Comparison of ENCODE assay signal across 1 cellular context in the genomic region with DNA sequence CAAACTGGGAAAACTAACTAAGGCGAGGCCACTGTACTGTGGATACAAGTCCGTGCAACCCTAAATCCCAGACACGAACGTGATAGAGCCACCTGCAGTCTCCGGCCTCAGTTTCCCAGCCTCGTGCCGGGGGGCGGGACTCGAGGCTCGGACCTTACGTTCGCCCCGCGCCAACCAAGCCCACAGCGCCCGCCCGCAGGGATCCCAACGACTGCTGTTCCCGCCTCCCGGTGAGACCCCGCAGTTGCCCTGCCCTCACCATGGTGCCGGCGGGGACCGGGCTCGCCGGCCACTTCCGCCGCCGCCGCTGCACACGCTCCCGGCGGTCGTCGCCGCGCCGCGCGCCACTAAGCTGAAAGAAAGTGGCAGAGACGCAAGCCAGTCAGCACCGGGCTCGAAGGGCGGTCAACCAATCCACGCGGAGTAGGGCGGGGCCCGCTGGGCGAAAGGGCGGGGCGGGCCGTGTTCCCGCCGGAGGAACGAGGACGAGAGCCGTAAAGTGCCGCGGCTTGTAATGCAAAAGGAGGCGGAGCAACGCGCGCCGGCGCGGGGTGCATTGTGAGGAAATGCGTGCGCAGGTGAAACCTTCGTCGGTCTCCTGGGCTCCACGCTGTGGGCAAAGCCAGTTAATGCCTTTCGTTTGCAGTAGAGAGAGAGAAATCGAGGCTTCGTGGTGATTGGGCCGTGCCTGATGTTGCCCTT.
TF ChIP-seq lines count a peak whose summit lies in the region.

LSM4 (minus strand) TSS at position 318 of the 702 bp plus-strand sequence; CDS start at position 262, 56 bp downstream.

TF ChIP-seq in HepG2, 621 proteins besides CTCF, POLR2A, EP300 and RAD21 (continued from another document and continues in another):
- TF ChIP-seq, protein P1, sequence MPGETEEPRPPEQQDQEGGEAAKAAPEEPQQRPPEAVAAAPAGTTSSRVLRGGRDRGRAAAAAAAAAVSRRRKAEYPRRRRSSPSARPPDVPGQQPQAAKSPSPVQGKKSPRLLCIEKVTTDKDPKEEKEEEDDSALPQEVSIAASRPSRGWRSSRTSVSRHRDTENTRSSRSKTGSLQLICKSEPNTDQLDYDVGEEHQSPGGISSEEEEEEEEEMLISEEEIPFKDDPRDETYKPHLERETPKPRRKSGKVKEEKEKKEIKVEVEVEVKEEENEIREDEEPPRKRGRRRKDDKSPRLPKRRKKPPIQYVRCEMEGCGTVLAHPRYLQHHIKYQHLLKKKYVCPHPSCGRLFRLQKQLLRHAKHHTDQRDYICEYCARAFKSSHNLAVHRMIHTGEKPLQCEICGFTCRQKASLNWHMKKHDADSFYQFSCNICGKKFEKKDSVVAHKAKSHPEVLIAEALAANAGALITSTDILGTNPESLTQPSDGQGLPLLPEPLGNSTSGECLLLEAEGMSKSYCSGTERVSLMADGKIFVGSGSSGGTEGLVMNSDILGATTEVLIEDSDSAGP (CRISPR knock-in tag; IDR thresholded peaks at IDR 0.05; ENCODE audit: borderline replicate concordance): peak; percentile 82
- TF ChIP-seq GLI4 (CRISPR knock-in tag; IDR thresholded peaks at IDR 0.05; ENCODE audit: borderline replicate concordance) (no peak), ZNF562 (CRISPR knock-in tag; IDR thresholded peaks at IDR 0.05; ENCODE audit: borderline replicate concordance) (no peak), NFATC3 (CRISPR knock-in tag; IDR thresholded peaks at IDR 0.05) (no peak), KLF11 (CRISPR knock-in tag; IDR thresholded peaks at IDR 0.05) (peak; percentile 76), ZNF577 (CRISPR knock-in tag; IDR thresholded peaks at IDR 0.05; ENCODE audit: borderline replicate concordance, low read depth) (no peak), ZNF264 (CRISPR knock-in tag; IDR thresholded peaks at IDR 0.05) (no peak), ZNF609 (CRISPR knock-in tag; IDR thresholded peaks at IDR 0.05; ENCODE audit: borderline replicate concordance) (no peak), ZEB1 (IDR thresholded peaks at IDR 0.05; ENCODE audit: insufficient replicate concordance, low read depth) (no peak), ZNF768 (CRISPR knock-in tag; IDR thresholded peaks at IDR 0.05) (peak; percentile 46; the same call in 1 of the 2 replicates), ZNF737 (CRISPR knock-in tag; IDR thresholded peaks at IDR 0.05; ENCODE audit: borderline replicate concordance) (no peak), MAFG (CRISPR knock-in tag; IDR thresholded peaks at IDR 0.05) (no peak), ZC3H4 (CRISPR knock-in tag; IDR thresholded peaks at IDR 0.05; ENCODE audit: borderline replicate concordance) (no peak), NBN (conservative IDR thresholded peaks at IDR 0.05) (no peak), PHB2 (IDR thresholded peaks at IDR 0.05; ENCODE audit: partially characterized antibody) (no peak), TMF1 (CRISPR knock-in tag; IDR thresholded peaks at IDR 0.05; ENCODE audit: low read depth) (peak; percentile 25; the same call in 1 of the 2 replicates), SMAD9 (CRISPR knock-in tag; IDR thresholded peaks at IDR 0.05) (no peak), CHD4 (IDR thresholded peaks at IDR 0.05; ENCODE audit: borderline replicate concordance, low read length) (no peak), GLMP (CRISPR knock-in tag; IDR thresholded peaks at IDR 0.05; ENCODE audit: borderline replicate concordance) (no peak), ZNF879 (CRISPR knock-in tag; IDR thresholded peaks at IDR 0.05) (no peak), CBX1 (IDR thresholded peaks at IDR 0.05; ENCODE audit: low read depth) (no peak), ZNF747 (CRISPR knock-in tag; IDR thresholded peaks at IDR 0.05; ENCODE audit: borderline replicate concordance) (0 out of 2 replicates have a peak, but pooled peaks have one; percentile 47), ZNF468 (CRISPR knock-in tag; IDR thresholded peaks at IDR 0.05) (no peak), THAP8 (CRISPR knock-in tag; IDR thresholded peaks at IDR 0.05; ENCODE audit: borderline replicate concordance) (no peak), IKZF1 (IDR thresholded peaks at IDR 0.05) (no peak), GATAD1 (CRISPR knock-in tag; IDR thresholded peaks at IDR 0.05) (peak; percentile 86), NFIB (CRISPR knock-in tag; IDR thresholded peaks at IDR 0.05; ENCODE audit: borderline replicate concordance) (no peak)
- TF ChIP-seq, protein P2, sequence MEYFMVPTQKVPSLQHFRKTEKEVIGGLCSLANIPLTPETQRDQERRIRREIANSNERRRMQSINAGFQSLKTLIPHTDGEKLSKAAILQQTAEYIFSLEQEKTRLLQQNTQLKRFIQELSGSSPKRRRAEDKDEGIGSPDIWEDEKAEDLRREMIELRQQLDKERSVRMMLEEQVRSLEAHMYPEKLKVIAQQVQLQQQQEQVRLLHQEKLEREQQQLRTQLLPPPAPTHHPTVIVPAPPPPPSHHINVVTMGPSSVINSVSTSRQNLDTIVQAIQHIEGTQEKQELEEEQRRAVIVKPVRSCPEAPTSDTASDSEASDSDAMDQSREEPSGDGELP (IDR thresholded peaks at IDR 0.05; ENCODE audit: borderline replicate concordance, low read depth): peak; percentile 23; the same call in 1 of the 2 replicates
- TF ChIP-seq, protein P3, sequence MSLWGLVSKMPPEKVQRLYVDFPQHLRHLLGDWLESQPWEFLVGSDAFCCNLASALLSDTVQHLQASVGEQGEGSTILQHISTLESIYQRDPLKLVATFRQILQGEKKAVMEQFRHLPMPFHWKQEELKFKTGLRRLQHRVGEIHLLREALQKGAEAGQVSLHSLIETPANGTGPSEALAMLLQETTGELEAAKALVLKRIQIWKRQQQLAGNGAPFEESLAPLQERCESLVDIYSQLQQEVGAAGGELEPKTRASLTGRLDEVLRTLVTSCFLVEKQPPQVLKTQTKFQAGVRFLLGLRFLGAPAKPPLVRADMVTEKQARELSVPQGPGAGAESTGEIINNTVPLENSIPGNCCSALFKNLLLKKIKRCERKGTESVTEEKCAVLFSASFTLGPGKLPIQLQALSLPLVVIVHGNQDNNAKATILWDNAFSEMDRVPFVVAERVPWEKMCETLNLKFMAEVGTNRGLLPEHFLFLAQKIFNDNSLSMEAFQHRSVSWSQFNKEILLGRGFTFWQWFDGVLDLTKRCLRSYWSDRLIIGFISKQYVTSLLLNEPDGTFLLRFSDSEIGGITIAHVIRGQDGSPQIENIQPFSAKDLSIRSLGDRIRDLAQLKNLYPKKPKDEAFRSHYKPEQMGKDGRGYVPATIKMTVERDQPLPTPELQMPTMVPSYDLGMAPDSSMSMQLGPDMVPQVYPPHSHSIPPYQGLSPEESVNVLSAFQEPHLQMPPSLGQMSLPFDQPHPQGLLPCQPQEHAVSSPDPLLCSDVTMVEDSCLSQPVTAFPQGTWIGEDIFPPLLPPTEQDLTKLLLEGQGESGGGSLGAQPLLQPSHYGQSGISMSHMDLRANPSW (CRISPR knock-in tag; IDR thresholded peaks at IDR 0.05; ENCODE audit: borderline replicate concordance): no peak
- TF ChIP-seq, protein P4, sequence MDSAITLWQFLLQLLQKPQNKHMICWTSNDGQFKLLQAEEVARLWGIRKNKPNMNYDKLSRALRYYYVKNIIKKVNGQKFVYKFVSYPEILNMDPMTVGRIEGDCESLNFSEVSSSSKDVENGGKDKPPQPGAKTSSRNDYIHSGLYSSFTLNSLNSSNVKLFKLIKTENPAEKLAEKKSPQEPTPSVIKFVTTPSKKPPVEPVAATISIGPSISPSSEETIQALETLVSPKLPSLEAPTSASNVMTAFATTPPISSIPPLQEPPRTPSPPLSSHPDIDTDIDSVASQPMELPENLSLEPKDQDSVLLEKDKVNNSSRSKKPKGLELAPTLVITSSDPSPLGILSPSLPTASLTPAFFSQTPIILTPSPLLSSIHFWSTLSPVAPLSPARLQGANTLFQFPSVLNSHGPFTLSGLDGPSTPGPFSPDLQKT (CRISPR knock-in tag; IDR thresholded peaks at IDR 0.05; ENCODE audit: borderline replicate concordance): no peak
- TF ChIP-seq, protein P5, sequence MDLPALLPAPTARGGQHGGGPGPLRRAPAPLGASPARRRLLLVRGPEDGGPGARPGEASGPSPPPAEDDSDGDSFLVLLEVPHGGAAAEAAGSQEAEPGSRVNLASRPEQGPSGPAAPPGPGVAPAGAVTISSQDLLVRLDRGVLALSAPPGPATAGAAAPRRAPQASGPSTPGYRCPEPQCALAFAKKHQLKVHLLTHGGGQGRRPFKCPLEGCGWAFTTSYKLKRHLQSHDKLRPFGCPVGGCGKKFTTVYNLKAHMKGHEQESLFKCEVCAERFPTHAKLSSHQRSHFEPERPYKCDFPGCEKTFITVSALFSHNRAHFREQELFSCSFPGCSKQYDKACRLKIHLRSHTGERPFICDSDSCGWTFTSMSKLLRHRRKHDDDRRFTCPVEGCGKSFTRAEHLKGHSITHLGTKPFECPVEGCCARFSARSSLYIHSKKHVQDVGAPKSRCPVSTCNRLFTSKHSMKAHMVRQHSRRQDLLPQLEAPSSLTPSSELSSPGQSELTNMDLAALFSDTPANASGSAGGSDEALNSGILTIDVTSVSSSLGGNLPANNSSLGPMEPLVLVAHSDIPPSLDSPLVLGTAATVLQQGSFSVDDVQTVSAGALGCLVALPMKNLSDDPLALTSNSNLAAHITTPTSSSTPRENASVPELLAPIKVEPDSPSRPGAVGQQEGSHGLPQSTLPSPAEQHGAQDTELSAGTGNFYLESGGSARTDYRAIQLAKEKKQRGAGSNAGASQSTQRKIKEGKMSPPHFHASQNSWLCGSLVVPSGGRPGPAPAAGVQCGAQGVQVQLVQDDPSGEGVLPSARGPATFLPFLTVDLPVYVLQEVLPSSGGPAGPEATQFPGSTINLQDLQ (CRISPR knock-in tag; IDR thresholded peaks at IDR 0.05): peak; percentile 36; the same call in 1 of the 2 replicates
- TF ChIP-seq, protein P6, sequence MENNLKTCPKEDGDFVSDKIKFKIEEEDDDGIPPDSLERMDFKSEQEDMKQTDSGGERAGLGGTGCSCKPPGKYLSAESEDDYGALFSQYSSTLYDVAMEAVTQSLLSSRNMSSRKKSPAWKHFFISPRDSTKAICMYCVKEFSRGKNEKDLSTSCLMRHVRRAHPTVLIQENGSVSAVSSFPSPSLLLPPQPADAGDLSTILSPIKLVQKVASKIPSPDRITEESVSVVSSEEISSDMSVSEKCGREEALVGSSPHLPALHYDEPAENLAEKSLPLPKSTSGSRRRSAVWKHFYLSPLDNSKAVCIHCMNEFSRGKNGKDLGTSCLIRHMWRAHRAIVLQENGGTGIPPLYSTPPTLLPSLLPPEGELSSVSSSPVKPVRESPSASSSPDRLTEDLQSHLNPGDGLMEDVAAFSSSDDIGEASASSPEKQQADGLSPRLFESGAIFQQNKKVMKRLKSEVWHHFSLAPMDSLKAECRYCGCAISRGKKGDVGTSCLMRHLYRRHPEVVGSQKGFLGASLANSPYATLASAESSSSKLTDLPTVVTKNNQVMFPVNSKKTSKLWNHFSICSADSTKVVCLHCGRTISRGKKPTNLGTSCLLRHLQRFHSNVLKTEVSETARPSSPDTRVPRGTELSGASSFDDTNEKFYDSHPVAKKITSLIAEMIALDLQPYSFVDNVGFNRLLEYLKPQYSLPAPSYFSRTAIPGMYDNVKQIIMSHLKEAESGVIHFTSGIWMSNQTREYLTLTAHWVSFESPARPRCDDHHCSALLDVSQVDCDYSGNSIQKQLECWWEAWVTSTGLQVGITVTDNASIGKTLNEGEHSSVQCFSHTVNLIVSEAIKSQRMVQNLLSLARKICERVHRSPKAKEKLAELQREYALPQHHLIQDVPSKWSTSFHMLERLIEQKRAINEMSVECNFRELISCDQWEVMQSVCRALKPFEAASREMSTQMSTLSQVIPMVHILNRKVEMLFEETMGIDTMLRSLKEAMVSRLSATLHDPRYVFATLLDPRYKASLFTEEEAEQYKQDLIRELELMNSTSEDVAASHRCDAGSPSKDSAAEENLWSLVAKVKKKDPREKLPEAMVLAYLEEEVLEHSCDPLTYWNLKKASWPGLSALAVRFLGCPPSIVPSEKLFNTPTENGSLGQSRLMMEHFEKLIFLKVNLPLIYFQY (CRISPR knock-in tag; IDR thresholded peaks at IDR 0.05; ENCODE audit: borderline replicate concordance): no peak
- TF ChIP-seq, protein P7, sequence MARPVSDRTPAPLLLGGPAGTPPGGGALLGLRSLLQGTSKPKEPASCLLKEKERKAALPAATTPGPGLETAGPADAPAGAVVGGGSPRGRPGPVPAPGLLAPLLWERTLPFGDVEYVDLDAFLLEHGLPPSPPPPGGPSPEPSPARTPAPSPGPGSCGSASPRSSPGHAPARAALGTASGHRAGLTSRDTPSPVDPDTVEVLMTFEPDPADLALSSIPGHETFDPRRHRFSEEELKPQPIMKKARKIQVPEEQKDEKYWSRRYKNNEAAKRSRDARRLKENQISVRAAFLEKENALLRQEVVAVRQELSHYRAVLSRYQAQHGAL (CRISPR knock-in tag; IDR thresholded peaks at IDR 0.05; ENCODE audit: not compliant biosample characterization): no peak
